Comparison of ENCODE assay signal across 8 cellular contexts in genomic region chr4:76148142-76148849, GRCh38. TPM values are rescaled to one million over a fixed set of nuclear protein-coding genes. Genes with fewer than 3 reads are reported as not detected.
A peak's percentile ranks its signal among the peaks of the same experiment; 100 is the strongest.
DNase-seq lines count a peak whose midpoint lies in the region; ATAC-seq, FAIRE-seq and TF ChIP-seq lines count a peak whose summit lies in the region.

Gene NUP54 (minus strand): TSS chr4:76148397. CDS start chr4:76148374, 23 bp downstream.

- TF ChIP-seq CTCF in adrenal gland (IDR thresholded peaks at IDR 0.05) (peak in 1 of 6 experiments; percentile 7), heart left ventricle (IDR thresholded peaks at IDR 0.05) (no peak), type B pancreatic cell (conservative IDR thresholded peaks at IDR 0.05) (no peak)

- peak within 1 kb of the TSS; percentile 99 for H3K4me3 Mint-ChIP-seq in type B pancreatic cell

- DNase-seq in GM12892 (ENCODE audit: insufficient read length): peak; percentile 82
- DNase-seq in NCI-H146 (lab: John Stamatoyannopoulos, UW): peak; percentile 94
- peak; percentile 80 to 95 (median 89) for DNase-seq in T-helper 1 cell
- DNase-seq in adrenal gland: peak; percentile 92 to 97 (median 95)
- DNase-seq in heart left ventricle: peak; percentile 93 to 96 (median 95)
- DNase-seq in pons (ENCODE audit: low spot score): peak; percentile 95
- peak; percentile 94 for DNase-seq in type B pancreatic cell (ENCODE audit: extremely low spot score, unreplicated experiment)

- peaks cover 7% of the 10 kb centered on the region for H3K36me3 Mint-ChIP-seq in type B pancreatic cell

- H3K4me1 ChIP-seq in adrenal gland (replicated peaks in 1 of 2) (peaks cover 0 to 23% of the 10 kb centered on the region in 2 donors), heart left ventricle (peaks cover 6 to 30% (median 25%) of the 10 kb centered on the region in 12 donors)

- H3K27ac ChIP-seq in adrenal gland (peak within 1 kb of the TSS; percentile 83 to 94 (median 88)), heart left ventricle (peak within 1 kb of the TSS; percentile 40 to 94 (median 88))

- peak; percentile 98 for ATAC-seq in HG02852 (IDR thresholded peaks at IDR 0.05; ENCODE audit: unreplicated experiment)
- peak; percentile 99 to 100 (median 99) for ATAC-seq in heart left ventricle

- TF ChIP-seq POLR2A in GM12892 (IDR thresholded peaks at IDR 0.05; ENCODE audit: low read depth, low read length): peak; percentile 85
- TF ChIP-seq POLR2A in adrenal gland (IDR thresholded peaks at IDR 0.05): peak; percentile 66 to 95
- TF ChIP-seq POLR2A in heart left ventricle (IDR thresholded peaks at IDR 0.05): peak in 1 of 2 donors; percentile 70

- H3K9me3 Mint-ChIP-seq in type B pancreatic cell: no peaks in the 10 kb centered on the region

- H3K27ac Mint-ChIP-seq in type B pancreatic cell: peak within 1 kb of the TSS; percentile 93

- H3K4me3 ChIP-seq in adrenal gland (peak within 1 kb of the TSS; percentile 76 to 93 (median 88)), heart left ventricle (peak within 1 kb of the TSS; percentile 65 to 97 (median 93))

- no peaks in the 10 kb centered on the region for H3K27me3 Mint-ChIP-seq in type B pancreatic cell

- no peaks in the 10 kb centered on the region for H3K9me3 ChIP-seq in adrenal gland (replicated peaks in 1 of 3)
- no peaks in the 10 kb centered on the region for H3K9me3 ChIP-seq in heart left ventricle

- H3K27me3 ChIP-seq in adrenal gland (no peaks in the 10 kb centered on the region), heart left ventricle (no peaks in the 10 kb centered on the region)

- intact Hi-C loops in adrenal gland (cut with DNase I) (no loop called here), heart left ventricle (cut with DNase I) (loop anchor here in 5 of 10 donors (1.0 to 10.0 kb wide), 5 partner anchors 65 to 158 kb away; partner anchors contain the start of genes SDAD1 (in 5 of the 5) and SCARB2 (in 1 of the 5))

- FAIRE-seq in GM12892 (lab: Jason Lieb, UNC): peak; percentile 99

- H3K36me3 ChIP-seq in adrenal gland (replicated peaks in 1 of 2) (peaks cover 0 to 6% of the 10 kb centered on the region in 2 donors), heart left ventricle (peaks cover 0 to 11% (median 9%) of the 10 kb centered on the region in 9 donors)

- peaks cover 27% of the 10 kb centered on the region for H3K4me1 Mint-ChIP-seq in type B pancreatic cell (ENCODE audit: unreplicated experiment)

- WGBS in adrenal gland, 4 donors: 0 to 1% (median 0%) methylated on average over 14 to 47 of the region's 47 CpGs
- 0% methylated on average over 29 to 47 of the region's 47 CpGs for WGBS in heart left ventricle, 4 donors

RNA-seq across cellular contexts. Expression of gene NUP54, which starts in this region (rescaled TPM):
- 33.5 TPM for polyA plus RNA-seq in GM12892 (2012; ENCODE audit: missing spikeins)
- total RNA-seq in adrenal gland (10 to 100 TPM; 10.8 to 37.7 (median 22.8) TPM), heart left ventricle (10 to 100 TPM; 14.2 to 26.7 (median 18.1) TPM), type B pancreatic cell (ENCODE audit: low replicate concordance) (38.0 and 55.4 TPM in 2 replicates)
- polyA plus RNA-seq in adrenal gland (10 to 100 TPM; 19.5 to 22.0 (median 21.6) TPM), heart left ventricle (10 to 100 TPM; 10.7 to 12.8 TPM)

Comparison
In these comparisons a context has a peak if more than half of its experiments do, and no peak if none do; other contexts are left out.
1. Peak in every context shown above with its lines: DNase-seq, ATAC-seq, H3K4me3 ChIP-seq and H3K27ac ChIP-seq.